Comparison of ENCODE assay signal across 21 cellular contexts in the genomic region with DNA sequence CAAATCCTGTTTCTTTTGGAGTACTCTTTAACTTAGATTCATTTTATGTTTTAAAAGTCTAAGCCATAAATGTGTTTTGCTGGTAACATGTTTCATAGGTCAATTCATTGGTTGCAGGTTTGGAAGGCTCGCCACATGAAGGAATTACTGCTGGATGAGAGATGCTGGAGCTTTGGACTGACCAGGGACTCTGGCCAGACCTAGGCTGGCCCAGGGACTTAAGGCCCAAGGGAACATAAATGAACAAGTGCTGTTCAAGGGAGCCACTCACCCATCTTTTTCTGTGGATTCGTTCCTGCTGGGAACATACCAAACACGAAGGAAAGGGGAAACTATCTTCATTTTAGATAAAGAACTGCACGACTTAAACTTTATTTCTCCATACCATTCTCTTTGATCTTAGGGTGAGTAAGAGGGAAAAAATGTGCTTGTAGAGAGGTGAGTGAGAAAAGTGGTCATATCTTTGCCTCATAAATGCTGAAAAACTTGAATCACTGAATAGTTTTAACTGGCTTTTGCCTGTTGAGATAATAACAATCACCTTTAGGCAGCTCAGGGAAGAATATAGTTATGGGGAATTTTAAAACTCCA. TPM values are rescaled to one million over a fixed set of nuclear protein-coding genes. Genes with fewer than 3 reads are reported as not detected.
DNase-seq lines count a peak whose midpoint lies in the region; ATAC-seq and TF ChIP-seq lines count a peak whose summit lies in the region.
"Had no signal": no experiment of that assay in that cellular context is flagged by ENCODE, and none has a peak within 500 bp of the region (broad histone marks: within the 10 kb centered on the region; RNA-seq: fewer than 3 reads in every experiment).

No MANE protein-coding gene starts in this region.

- ATAC-seq in GM18858 (IDR thresholded peaks at IDR 0.05; ENCODE audit: unreplicated experiment) (no peak), GM18909 (IDR thresholded peaks at IDR 0.05; ENCODE audit: poor library complexity, unreplicated experiment) (no peak)

- no peak for TF ChIP-seq POLR2A in breast epithelium (IDR thresholded peaks at IDR 0.05)

- no peaks in the 10 kb centered on the region for H3K9me3 Mint-ChIP-seq in MCF 10A (ENCODE audit: unreplicated experiment)
- H3K9me3 Mint-ChIP-seq: activated naive CD4-positive, alpha-beta T cell treated with anti-CD3 and anti-CD28 coated beads, Interleukin-2, amount 50 U/mL, for 24 hours; activated T-cell treated with anti-CD3 and anti-CD28 coated beads, Interleukin-2, amount 50 U/mL, for 24 hours had no signal

- H3K27me3 ChIP-seq in breast epithelium: no peaks in the 10 kb centered on the region
- no peaks in the 10 kb centered on the region for H3K27me3 ChIP-seq in hepatocyte
- H3K27me3 ChIP-seq: tibial nerve had no signal

- no TSS peak for BruUV-seq in MCF 10A (replicated peaks; lab: Mats Ljungman, UMichigan)

- no peak overlapping the region for H3K4me3 ChIP-seq in breast epithelium
- H3K4me3 ChIP-seq in hepatocyte: no peak overlapping the region
- H3K4me3 ChIP-seq: tibial nerve had no signal

- H3K9me3 ChIP-seq in breast epithelium (no peaks in the 10 kb centered on the region), hepatocyte (ENCODE audit: low read depth) (no peaks in the 10 kb centered on the region)
- H3K9me3 ChIP-seq: tibial nerve had no signal

- H3K4me1 ChIP-seq in breast epithelium (no peaks in the 10 kb centered on the region), hepatocyte (ENCODE audit: insufficient read depth) (peaks cover 4% of the 10 kb centered on the region)

- no peaks in the 10 kb centered on the region for H3K9me2 ChIP-seq in hepatocyte (replicated peaks; ENCODE audit: insufficient read depth)

- DNase-seq in MCF 10A (ENCODE audit: unreplicated experiment): peak; percentile 27
- DNase-seq in breast epithelium (ENCODE audit: low spot score in 2 of 2): no peak
- peak; percentile 79 for DNase-seq in SW480 (ENCODE audit: low spot score)
- peak; percentile 52 for DNase-seq in hepatocyte (ENCODE audit: low spot score)
- DNase-seq in D341Med (ENCODE audit: low spot score): no peak
- no peak for DNase-seq in NCI-H2171 treated with DMSO at 0.1 percent for 48 hours (lab: John Stamatoyannopoulos, UW)
- DNase-seq: activated CD4-positive, alpha-beta T cell treated with anti-CD3 and anti-CD28 coated beads, Interleukin-2, amount 50 U/mL, for 48 hours; activated T-cell treated with anti-CD3 and anti-CD28 coated beads, Interleukin-2, amount 50 U/mL, for 24 hours; CD4-positive, CD25-positive, alpha-beta regulatory T cell; DND-41; effector memory CD4-positive, alpha-beta T cell; stimulated activated naive CD4-positive, alpha-beta T cell had no signal

- no peak overlapping the region for H3K4me3 Mint-ChIP-seq in MCF 10A (ENCODE audit: unreplicated experiment)
- H3K4me3 Mint-ChIP-seq: activated naive CD4-positive, alpha-beta T cell treated with anti-CD3 and anti-CD28 coated beads, Interleukin-2, amount 50 U/mL, for 24 hours; activated T-cell treated with anti-CD3 and anti-CD28 coated beads, Interleukin-2, amount 50 U/mL, for 24 hours; CD4-positive, CD25-positive, alpha-beta regulatory T cell had no signal

- H3K4me2 ChIP-seq in hepatocyte: no peak overlapping the region
- H3K4me2 ChIP-seq: KMS-11 had no signal

- H3K27ac ChIP-seq in breast epithelium (no peak overlapping the region), hepatocyte (peak overlapping the region; percentile 85)
- H3K27ac ChIP-seq: KMS-11, tibial nerve had no signal

- TF ChIP-seq CTCF in MCF 10A (IDR thresholded peaks at IDR 0.05; ENCODE audit: unreplicated experiment) (no peak), breast epithelium (IDR thresholded peaks at IDR 0.05) (no peak), hepatocyte (IDR thresholded peaks at IDR 0.05; ENCODE audit: poor library complexity) (no peak)

- no peaks in the 10 kb centered on the region for H3K79me2 ChIP-seq in hepatocyte

- 31% methylated on average over 4 of the region's 4 CpGs for WGBS in hepatocyte (ENCODE audit: low lambda C conversion rate, missing lambda C conversion rate)

- H2AFZ ChIP-seq in hepatocyte: no peak overlapping the region

- no peaks in the 10 kb centered on the region for H3K36me3 ChIP-seq in breast epithelium
- no peaks in the 10 kb centered on the region for H3K36me3 ChIP-seq in hepatocyte (replicated peaks; ENCODE audit: insufficient read depth, low read depth)
- H3K36me3 ChIP-seq: tibial nerve had no signal

- no peaks in the 10 kb centered on the region for H4K20me1 ChIP-seq in hepatocyte (ENCODE audit: insufficient read depth, poor library complexity, severe bottlenecking)

- POLR2A ChIA-PET in MCF 10A (lab: Yijun Ruan, JAX): interaction anchor here (0.7 to 1.8 kb wide), 5 partner anchors 10 to 59 kb away, joined by 3 to 7 read pairs (median 4); no protein-coding TSS in a partner anchor

- H3K27ac Mint-ChIP-seq in MCF 10A (ENCODE audit: low read depth, unreplicated experiment): peak overlapping the region; percentile 30
- H3K27ac Mint-ChIP-seq: activated naive CD4-positive, alpha-beta T cell treated with anti-CD3 and anti-CD28 coated beads, Interleukin-2, amount 50 U/mL, for 24 hours; activated T-cell treated with anti-CD3 and anti-CD28 coated beads, Interleukin-2, amount 50 U/mL, for 24 hours; CD4-positive, CD25-positive, alpha-beta regulatory T cell; progenitor cell of endocrine pancreas had no signal

- CTCF ChIA-PET in MCF 10A (lab: Yijun Ruan, JAX): interaction anchor here (0.5 to 2.3 kb wide), 4 partner anchors 71 to 350 kb away, joined by 3 to 8 read pairs (median 4); no protein-coding TSS in a partner anchor

- intact Hi-C loops in MCF 10A (cut with micrococcal nuclease) (no loop called here), breast epithelium (cut with DNase I; ENCODE audit: low total_unique reads) (no loop called here)

- peaks cover 17% of the 10 kb centered on the region for H3K4me1 Mint-ChIP-seq in MCF 10A (ENCODE audit: insufficient read depth, unreplicated experiment)
- H3K4me1 Mint-ChIP-seq: activated naive CD4-positive, alpha-beta T cell treated with anti-CD3 and anti-CD28 coated beads, Interleukin-2, amount 50 U/mL, for 24 hours; CD4-positive, CD25-positive, alpha-beta regulatory T cell had no signal

- no peaks in the 10 kb centered on the region for H3K36me3 Mint-ChIP-seq in MCF 10A (ENCODE audit: insufficient read depth, unreplicated experiment)
- H3K36me3 Mint-ChIP-seq: activated naive CD4-positive, alpha-beta T cell treated with anti-CD3 and anti-CD28 coated beads, Interleukin-2, amount 50 U/mL, for 24 hours; CD4-positive, CD25-positive, alpha-beta regulatory T cell had no signal

- no peaks in the 10 kb centered on the region for H3K27me3 Mint-ChIP-seq in MCF 10A (ENCODE audit: insufficient read depth, unreplicated experiment)
- H3K27me3 Mint-ChIP-seq: CD4-positive, CD25-positive, alpha-beta regulatory T cell; progenitor cell of endocrine pancreas had no signal

RNA-seq across cellular contexts. Expression of gene SHCBP1L, which starts 15.3 kb away (rescaled TPM):
- total RNA-seq in MCF 10A (2022) (not detected in 2 replicates), breast epithelium (under 1 TPM in 1 of 3 donors, not detected in 2; 0.80 TPM), hepatocyte (not detected in 2 replicates)
- not detected in 2 replicates for polyA plus RNA-seq in hepatocyte
- total RNA-seq: cardiac septum; CD4-positive, CD25-positive, alpha-beta regulatory T cell; myocyte; NCI-H460; progenitor cell of endocrine pancreas had no signal
- polyA plus RNA-seq: CD4-positive, CD25-positive, alpha-beta regulatory T cell had no signal

RNA-seq across cellular contexts. Expression of gene LAMC1, which starts 55.0 kb away (rescaled TPM):
- total RNA-seq in MCF 10A (2022) (179 and 230 TPM in 2 replicates), breast epithelium (100 to 1,000 TPM; 125 to 679 (median 249) TPM), hepatocyte (178 and 185 TPM in 2 replicates)
- polyA plus RNA-seq in hepatocyte: 78.4 and 86.3 TPM in 2 replicates
- polyA plus RNA-seq: CD4-positive, CD25-positive, alpha-beta regulatory T cell had no signal

Comparison
In these comparisons a context has a peak if more than half of its experiments do, and no peak if none do; other contexts are left out.
1. DNase-seq: peak in MCF 10A (single experiment), SW480 (single experiment) and hepatocyte (single experiment); none in breast epithelium (0 of 2), D341Med (single experiment) and NCI-H2171 treated with DMSO at 0.1 percent for 48 hours (single experiment).